In genomic region chrX:129123795-129124194, GRCh38 we compare ENCODE assay signal across 1 cellular context.
TF ChIP-seq lines count a peak whose summit lies in the region.

No MANE protein-coding gene starts in this region.

TF ChIP-seq in HepG2, 621 proteins besides CTCF, POLR2A, EP300 and RAD21 (continued from another document):
- TF ChIP-seq ZNF101 (CRISPR knock-in tag; IDR thresholded peaks at IDR 0.05; ENCODE audit: borderline replicate concordance, low read depth) (no peak), FOXP1 (IDR thresholded peaks at IDR 0.05) (no peak), FOXP1 (CRISPR knock-in tag; IDR thresholded peaks at IDR 0.05) (peak; percentile 33; the same call in 1 of the 2 replicates), CEBPB (IDR thresholded peaks at IDR 0.05; ENCODE audit: borderline replicate concordance, low read depth, low read length) (peak; percentile 74), MEIS2 (CRISPR knock-in tag; IDR thresholded peaks at IDR 0.05) (no peak), ZNF557 (CRISPR knock-in tag; IDR thresholded peaks at IDR 0.05) (no peak), SIX4 (CRISPR knock-in tag; IDR thresholded peaks at IDR 0.05) (0 out of 2 replicates have a peak, but pooled peaks have one; percentile 40), ZGPAT (CRISPR knock-in tag; IDR thresholded peaks at IDR 0.05) (no peak), SRY (CRISPR knock-in tag; IDR thresholded peaks at IDR 0.05) (no peak), BRCA1 (CRISPR knock-in tag; IDR thresholded peaks at IDR 0.05) (no peak), GLI4 (CRISPR knock-in tag; IDR thresholded peaks at IDR 0.05; ENCODE audit: borderline replicate concordance) (no peak), RARG (CRISPR knock-in tag; IDR thresholded peaks at IDR 0.05; ENCODE audit: low read depth) (no peak), CEBPG (CRISPR knock-in tag; IDR thresholded peaks at IDR 0.05) (peak; percentile 89), NCOR1 (IDR thresholded peaks at IDR 0.05; ENCODE audit: borderline replicate concordance, low read length) (0 out of 2 replicates have a peak, but pooled peaks have one; percentile 27), MED13 (CRISPR knock-in tag; IDR thresholded peaks at IDR 0.05) (no peak), HOMEZ (CRISPR knock-in tag; IDR thresholded peaks at IDR 0.05; ENCODE audit: low read depth) (0 out of 2 replicates have a peak, but pooled peaks have one; percentile 38), IRF2 (CRISPR knock-in tag; IDR thresholded peaks at IDR 0.05) (0 out of 2 replicates have a peak, but pooled peaks have one; percentile 27), ZNF670 (CRISPR knock-in tag; IDR thresholded peaks at IDR 0.05; ENCODE audit: borderline replicate concordance) (no peak), MATR3 (CRISPR knock-in tag; IDR thresholded peaks at IDR 0.05) (no peak), CENPT (CRISPR knock-in tag; IDR thresholded peaks at IDR 0.05; ENCODE audit: low read depth) (no peak)
- TF ChIP-seq, protein P1, sequence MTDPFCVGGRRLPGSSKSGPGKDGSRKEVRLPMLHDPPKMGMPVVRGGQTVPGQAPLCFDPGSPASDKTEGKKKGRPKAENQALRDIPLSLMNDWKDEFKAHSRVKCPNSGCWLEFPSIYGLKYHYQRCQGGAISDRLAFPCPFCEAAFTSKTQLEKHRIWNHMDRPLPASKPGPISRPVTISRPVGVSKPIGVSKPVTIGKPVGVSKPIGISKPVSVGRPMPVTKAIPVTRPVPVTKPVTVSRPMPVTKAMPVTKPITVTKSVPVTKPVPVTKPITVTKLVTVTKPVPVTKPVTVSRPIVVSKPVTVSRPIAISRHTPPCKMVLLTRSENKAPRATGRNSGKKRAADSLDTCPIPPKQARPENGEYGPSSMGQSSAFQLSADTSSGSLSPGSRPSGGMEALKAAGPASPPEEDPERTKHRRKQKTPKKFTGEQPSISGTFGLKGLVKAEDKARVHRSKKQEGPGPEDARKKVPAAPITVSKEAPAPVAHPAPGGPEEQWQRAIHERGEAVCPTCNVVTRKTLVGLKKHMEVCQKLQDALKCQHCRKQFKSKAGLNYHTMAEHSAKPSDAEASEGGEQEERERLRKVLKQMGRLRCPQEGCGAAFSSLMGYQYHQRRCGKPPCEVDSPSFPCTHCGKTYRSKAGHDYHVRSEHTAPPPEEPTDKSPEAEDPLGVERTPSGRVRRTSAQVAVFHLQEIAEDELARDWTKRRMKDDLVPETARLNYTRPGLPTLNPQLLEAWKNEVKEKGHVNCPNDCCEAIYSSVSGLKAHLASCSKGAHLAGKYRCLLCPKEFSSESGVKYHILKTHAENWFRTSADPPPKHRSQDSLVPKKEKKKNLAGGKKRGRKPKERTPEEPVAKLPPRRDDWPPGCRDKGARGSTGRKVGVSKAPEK (CRISPR knock-in tag; IDR thresholded peaks at IDR 0.05; ENCODE audit: borderline replicate concordance) = no peak
- TF ChIP-seq, protein P2, sequence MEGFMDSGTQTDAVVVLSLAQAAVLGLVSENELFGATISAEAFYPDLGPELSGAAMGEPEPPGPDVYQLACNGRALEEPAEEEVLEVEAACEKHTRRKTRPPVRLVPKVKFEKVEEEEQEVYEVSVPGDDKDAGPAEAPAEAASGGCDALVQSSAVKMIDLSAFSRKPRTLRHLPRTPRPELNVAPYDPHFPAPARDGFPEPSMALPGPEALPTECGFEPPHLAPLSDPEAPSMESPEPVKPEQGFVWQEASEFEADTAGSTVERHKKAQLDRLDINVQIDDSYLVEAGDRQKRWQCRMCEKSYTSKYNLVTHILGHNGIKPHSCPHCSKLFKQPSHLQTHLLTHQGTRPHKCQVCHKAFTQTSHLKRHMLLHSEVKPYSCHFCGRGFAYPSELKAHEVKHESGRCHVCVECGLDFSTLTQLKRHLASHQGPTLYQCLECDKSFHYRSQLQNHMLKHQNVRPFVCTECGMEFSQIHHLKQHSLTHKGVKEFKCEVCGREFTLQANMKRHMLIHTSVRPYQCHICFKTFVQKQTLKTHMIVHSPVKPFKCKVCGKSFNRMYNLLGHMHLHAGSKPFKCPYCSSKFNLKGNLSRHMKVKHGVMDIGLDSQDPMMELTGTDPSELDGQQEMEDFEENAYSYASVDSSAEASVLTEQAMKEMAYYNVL (CRISPR knock-in tag; IDR thresholded peaks at IDR 0.05; ENCODE audit: borderline replicate concordance) = no peak
